Comparison of ENCODE assay signal across 16 cellular contexts in genomic region chr4:16418814-16419213, GRCh38.
DNase-seq lines count a peak whose midpoint lies in the region; ATAC-seq and TF ChIP-seq lines count a peak whose summit lies in the region.
"Had no signal": no experiment of that assay in that cellular context is flagged by ENCODE, and none has a peak within 500 bp of the region (broad histone marks: within the 10 kb centered on the region; RNA-seq: fewer than 3 reads in every experiment).

No MANE protein-coding gene starts in this region.

- no peak for TF ChIP-seq CTCF in HFFc6 (IDR thresholded peaks at IDR 0.05)

- H3K4me1 ChIP-seq in adipocyte (ENCODE audit: control insufficient read depth, insufficient read depth, low read length): no peaks in the 10 kb centered on the region
- H3K4me1 ChIP-seq: gastroesophageal sphincter, transverse colon had no signal

- H3K4me3 Mint-ChIP-seq in HFFc6: no peak overlapping the region
- H3K4me3 Mint-ChIP-seq: naive B cell had no signal

- DNase-seq in HFFc6 (peak; percentile 28), adipocyte (ENCODE audit: low read depth) (peak; percentile 7), fibroblast of peridontal ligament (ENCODE audit: extremely low read depth) (peak; percentile 56), renal cortical epithelial cell (ENCODE audit: low read depth) (peak; percentile 99), NCI-H1930 (lab: John Stamatoyannopoulos, UW) (no peak)
- DNase-seq: activated CD4-positive, CD25-positive, alpha-beta regulatory T cell treated with anti-CD3 and anti-CD28 coated beads, Interleukin-2, amount 50 U/mL, for 72 hours; cortex of kidney; islet precursor cell; naive B cell; OCI-M1; transverse colon had no signal

- H3K4me1 Mint-ChIP-seq in HFFc6 (ENCODE audit: low read depth): peaks cover 7% of the 10 kb centered on the region; the same call in 1 of the 2 replicates

- no peak overlapping the region for H3K9ac ChIP-seq in adipocyte (ENCODE audit: low read length)
- H3K9ac ChIP-seq: BLaER1 treated with 17β-estradiol and CSF1 and Interleukin-3, amounts not matched to agents 10 nM and 100 nM had no signal

- H3K27ac Mint-ChIP-seq in HFFc6: no peak overlapping the region

- H3K36me3 ChIP-seq in adipocyte (ENCODE audit: control insufficient read depth, insufficient read depth, low read length, severe bottlenecking): no peaks in the 10 kb centered on the region
- H3K36me3 ChIP-seq: BLaER1 treated with 17β-estradiol and CSF1 and Interleukin-3, amounts not matched to agents 10 nM and 100 nM; gastroesophageal sphincter; transverse colon had no signal

- H3K36me3 Mint-ChIP-seq in HFFc6 (ENCODE audit: low read depth): no peaks in the 10 kb centered on the region

- no peak for ATAC-seq in HG02870 (IDR thresholded peaks at IDR 0.05; ENCODE audit: unreplicated experiment)
- no peak for ATAC-seq in HG03280 (IDR thresholded peaks at IDR 0.05; ENCODE audit: unreplicated experiment)
- ATAC-seq: gastroesophageal sphincter, GM12878 had no signal

- H3K9me3 Mint-ChIP-seq in HFFc6: peaks cover 5% of the 10 kb centered on the region; the same call in 1 of the 2 replicates

- no peaks in the 10 kb centered on the region for H3K27me3 ChIP-seq in adipocyte (replicated peaks; ENCODE audit: control insufficient read depth, insufficient read depth, low read length)
- H3K27me3 ChIP-seq: BLaER1 treated with 17β-estradiol and CSF1 and Interleukin-3, amounts not matched to agents 10 nM and 100 nM; gastroesophageal sphincter; transverse colon had no signal

- H3K4me3 ChIP-seq in adipocyte (ENCODE audit: low read length): no peak overlapping the region
- H3K4me3 ChIP-seq: BLaER1 treated with 17β-estradiol and CSF1 and Interleukin-3, amounts not matched to agents 10 nM and 100 nM; gastroesophageal sphincter; GM12878; transverse colon had no signal

- peaks cover 13% of the 10 kb centered on the region for H3K27me3 Mint-ChIP-seq in HFFc6 (ENCODE audit: insufficient read depth)

- no peaks in the 10 kb centered on the region for H3K9me3 ChIP-seq in adipocyte (ENCODE audit: control insufficient read depth, low read length)
- H3K9me3 ChIP-seq: transverse colon had no signal

Comparison
In these comparisons a context has a peak if more than half of its experiments do, and no peak if none do; other contexts are left out.
1. DNase-seq: peak in HFFc6 (single experiment), adipocyte (single experiment), fibroblast of peridontal ligament (single experiment) and renal cortical epithelial cell (single experiment); none in NCI-H1930 (0 of 2).